ENCODE assay signal across 8 cellular contexts in genomic region chr3:51384730-51385473, GRCh38.
DNase-seq lines count a peak whose midpoint lies in the region; ATAC-seq and FAIRE-seq lines count a peak whose summit lies in the region.

TSS of gene MANF (plus strand) at chr3:51385291. CDS start at chr3:51385343, 52 bp downstream.

- H3K36me3 Mint-ChIP-seq in effector memory CD8-positive, alpha-beta T cell (ENCODE audit: insufficient read depth) = peaks cover 51% of the 10 kb centered on the region
- H3K36me3 Mint-ChIP-seq in memory B cell = peaks cover 11% of the 10 kb centered on the region

- no peaks in the 10 kb centered on the region for H3K9me3 Mint-ChIP-seq in effector memory CD8-positive, alpha-beta T cell
- no peaks in the 10 kb centered on the region for H3K9me3 Mint-ChIP-seq in memory B cell

- H3K27ac Mint-ChIP-seq in effector memory CD8-positive, alpha-beta T cell = peak within 1 kb of the TSS; percentile 98 to 99
- H3K27ac Mint-ChIP-seq in memory B cell = peak within 1 kb of the TSS; percentile 88

- peak within 1 kb of the TSS; percentile 95 to 96 for H3K4me3 Mint-ChIP-seq in effector memory CD8-positive, alpha-beta T cell
- peak within 1 kb of the TSS; percentile 86 for H3K4me3 Mint-ChIP-seq in memory B cell

- FAIRE-seq in HTR-8/SVneo (lab: Jason Lieb, UNC) = peak; percentile 99

- DNase-seq in COR-L47 (lab: John Stamatoyannopoulos, UW) (peak; percentile 87), HTR-8/SVneo (ENCODE audit: insufficient read length, low spot score) (peak; percentile 99), NOMO-1 treated with dmso at 0.1 percent for 144 hours (lab: John Stamatoyannopoulos, UW; ENCODE audit: unreplicated experiment) (peak; percentile 96), memory B cell (ENCODE audit: low spot score in 2 of 2) (peak; percentile 88 to 94)
- DNase-seq in activated CD8-positive, alpha-beta memory T cell treated with anti-CD3 and anti-CD28 coated beads for 48 hours (ENCODE audit: low read depth in 2 of 3, low spot score in 2 of 3) = peak; percentile 76 to 95 (median 87)
- DNase-seq in effector memory CD8-positive, alpha-beta T cell = peak; percentile 93 to 95 (median 94)
- DNase-seq in stimulated activated CD8-positive, alpha-beta memory T cell treated with anti-CD3 and anti-CD28 coated beads, Interleukin-12 subunit alpha, Interleukin-12 subunit beta, amount 100 ng/mL, for 24 hours (ENCODE audit: extremely low read depth) = peak; percentile 95

- no peaks in the 10 kb centered on the region for H3K27me3 Mint-ChIP-seq in effector memory CD8-positive, alpha-beta T cell
- H3K27me3 Mint-ChIP-seq in memory B cell = no peaks in the 10 kb centered on the region

- peaks cover 43 to 47% of the 10 kb centered on the region in 2 donors for H3K4me1 Mint-ChIP-seq in effector memory CD8-positive, alpha-beta T cell (ENCODE audit: low read depth in 2 of 2)
- peaks cover 25% of the 10 kb centered on the region for H3K4me1 Mint-ChIP-seq in memory B cell

- ATAC-seq in GM21367 (IDR thresholded peaks at IDR 0.05; ENCODE audit: unreplicated experiment) (peak; percentile 93), memory B cell (ENCODE audit: low read depth) (peak; percentile 94)
- peak; percentile 94 for ATAC-seq in effector memory CD8-positive, alpha-beta T cell (replicated peaks)

Comparison
In these comparisons a context has a peak if more than half of its experiments do, and no peak if none do; other contexts are left out.
1. Peak in every context shown above with its lines: DNase-seq and ATAC-seq.